35 cellular contexts compared by ENCODE assay signal in the genomic region with DNA sequence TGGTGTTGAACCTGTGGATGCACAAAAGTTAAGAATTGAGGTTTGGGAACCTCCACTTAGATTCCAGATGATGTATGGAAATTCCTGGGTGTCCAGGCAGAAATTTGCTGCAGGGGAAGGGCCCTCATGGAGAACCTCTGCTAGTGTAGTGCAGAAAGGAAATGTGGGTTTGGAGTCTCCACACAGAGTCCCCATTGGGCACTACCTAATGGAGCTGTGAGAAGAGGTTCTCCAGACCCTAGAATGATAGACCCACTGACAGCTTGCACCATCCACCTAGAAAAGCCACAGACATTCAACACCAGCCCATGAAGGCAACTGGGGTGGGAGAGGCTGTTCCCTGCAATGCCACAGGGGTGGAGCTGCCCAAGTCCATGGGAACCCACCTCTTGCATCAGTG.
DNase-seq lines count a peak whose midpoint lies in the region; ATAC-seq, FAIRE-seq and TF ChIP-seq lines count a peak whose summit lies in the region.
"Had no signal": no experiment of that assay in that cellular context is flagged by ENCODE, and none has a peak within 500 bp of the region (broad histone marks: within the 10 kb centered on the region; RNA-seq: fewer than 3 reads in every experiment).

No MANE protein-coding gene starts in this region.

- H3K27me3 ChIP-seq in bronchial epithelial cell (ENCODE audit: control insufficient read depth, insufficient read depth, low read length), result no peaks in the 10 kb centered on the region
- no peaks in the 10 kb centered on the region for H3K27me3 ChIP-seq in spleen (replicated peaks in 1 of 7)
- H3K27me3 ChIP-seq: BE2C; BLaER1; BLaER1 treated with 17β-estradiol and CSF1 and Interleukin-3, amounts not matched to agents 10 nM and 100 nM had no signal

- peak; percentile 18 for FAIRE-seq in bronchial epithelial cell (lab: Jason Lieb, UNC)
- FAIRE-seq: A204.1, A549, D721Med had no signal

- no peak for DNase-seq in stimulated activated naive CD8-positive, alpha-beta T cell treated with anti-CD3 and anti-CD28 coated beads, Interleukin-15, amount 100 ng/mL, for 72 hours
- no peak for DNase-seq in stimulated activated naive CD8-positive, alpha-beta T cell treated with anti-CD3 and anti-CD28 coated beads, Interleukin-15, Interleukin-2, amounts not matched to agents 100 U/mL and 50 U/mL, for 24 hours
- DNase-seq in bronchial epithelial cell (ENCODE audit: low read depth), result no peak
- DNase-seq in stimulated activated effector memory CD8-positive, alpha-beta T cell treated with anti-CD3 and anti-CD28 coated beads, Interleukin-12 subunit alpha, Interleukin-12 subunit beta, amount 100 ng/mL, for 72 hours (ENCODE audit: low spot score in 2 of 2), result no peak
- DNase-seq in C1 segment of cervical spinal cord (lab: John Stamatoyannopoulos, UW), result no peak
- DNase-seq in DMS79 (lab: John Stamatoyannopoulos, UW), result no peak
- DNase-seq in spleen, result no peak
- DNase-seq: 8988T; ACHN; AML-193; BE2C; Caco-2; Calu3; CD4-positive, alpha-beta memory T cell; CD4-positive, alpha-beta T cell; CD4-positive, CD25-positive, alpha-beta regulatory T cell; CD8-positive, alpha-beta memory T cell; CD8-positive, alpha-beta T cell; COR-L47; DMS 273 treated with DMSO at 0.1 percent for 48 hours; DMS153; DMS53; DMS79 treated with DMSO at 0.1 percent for 48 hours; DND-41; EL had no signal

- intact Hi-C loops in spleen (cut with DNase I; ENCODE audit: low total_unique reads), result no loop called here

- no peak overlapping the region for H3K27ac ChIP-seq in spleen
- H3K27ac ChIP-seq: 22Rv1; A549; BLaER1; BLaER1 treated with 17β-estradiol and CSF1 and Interleukin-3, amounts not matched to agents 10 nM and 100 nM; C4-2B had no signal

- peak; percentile 31 for ATAC-seq in stimulated activated naive CD8-positive, alpha-beta T cell treated with anti-CD3 and anti-CD28 coated beads, Interleukin-15, amount 100 ng/mL, for 72 hours
- ATAC-seq in stimulated activated naive CD8-positive, alpha-beta T cell treated with anti-CD3 and anti-CD28 coated beads, Interleukin-15, Interleukin-2, amounts not matched to agents 100 U/mL and 50 U/mL, for 24 hours, result no peak
- ATAC-seq in stimulated activated effector memory CD8-positive, alpha-beta T cell treated with anti-CD3 and anti-CD28 coated beads, Interleukin-12 subunit alpha, Interleukin-12 subunit beta, amount 100 ng/mL, for 72 hours, result peak; percentile 52
- peak; percentile 51 for ATAC-seq in stimulated activated memory B cell treated with anti-CD40 and anti-IgM and Interleukin-4, amounts not matched to agents 10 μg/mL and 1 μg/mL and 100 μg/mL, for 72 hours
- ATAC-seq: A549; CD8-positive, alpha-beta T cell had no signal

- H3K9me3 ChIP-seq in spleen, result peaks cover 0 to 22% (median 3%) of the 10 kb centered on the region in 8 donors
- H3K9me3 ChIP-seq: A549, BE2C, Caco-2 had no signal

- H3K27ac Mint-ChIP-seq in stimulated activated naive CD8-positive, alpha-beta T cell treated with anti-CD3 and anti-CD28 coated beads, Interleukin-15, amount 100 ng/mL, for 72 hours, result no peak overlapping the region
- H3K27ac Mint-ChIP-seq in stimulated activated effector memory CD8-positive, alpha-beta T cell treated with anti-CD3 and anti-CD28 coated beads, Interleukin-12 subunit alpha, Interleukin-12 subunit beta, amount 100 ng/mL, for 72 hours, result no peak overlapping the region
- H3K27ac Mint-ChIP-seq in stimulated activated memory B cell treated with anti-CD40 and anti-IgM and Interleukin-4, amounts not matched to agents 10 μg/mL and 1 μg/mL and 100 μg/mL, for 72 hours, result no peak overlapping the region
- H3K27ac Mint-ChIP-seq: B cell; CD14-positive monocyte; CD4-positive, alpha-beta memory T cell; CD4-positive, alpha-beta T cell; CD4-positive, CD25-positive, alpha-beta regulatory T cell; CD8-positive, alpha-beta memory T cell; CD8-positive, alpha-beta T cell had no signal

- TF ChIP-seq CTCF in bronchial epithelial cell (IDR thresholded peaks at IDR 0.05; ENCODE audit: insufficient read depth, low read length, severe bottlenecking), result no peak
- no peak for TF ChIP-seq CTCF in spleen (IDR thresholded peaks at IDR 0.05 in 8 of 11, conservative IDR thresholded peaks at IDR 0.05 in 3 of 11)

- no peak for TF ChIP-seq POLR2A in spleen (IDR thresholded peaks at IDR 0.05)

- H3K4me3 ChIP-seq in bronchial epithelial cell (ENCODE audit: low read depth, low read length) (no peak overlapping the region), spleen (no peak overlapping the region)
- H3K4me3 ChIP-seq: A549; BLaER1; BLaER1 treated with 17β-estradiol and CSF1 and Interleukin-3, amounts not matched to agents 10 nM and 100 nM had no signal

- no peak overlapping the region for H3K4me3 Mint-ChIP-seq in stimulated activated naive CD8-positive, alpha-beta T cell treated with anti-CD3 and anti-CD28 coated beads, Interleukin-15, amount 100 ng/mL, for 72 hours
- H3K4me3 Mint-ChIP-seq in stimulated activated effector memory CD8-positive, alpha-beta T cell treated with anti-CD3 and anti-CD28 coated beads, Interleukin-12 subunit alpha, Interleukin-12 subunit beta, amount 100 ng/mL, for 72 hours, result no peak overlapping the region
- no peak overlapping the region for H3K4me3 Mint-ChIP-seq in stimulated activated memory B cell treated with anti-CD40 and anti-IgM and Interleukin-4, amounts not matched to agents 10 μg/mL and 1 μg/mL and 100 μg/mL, for 72 hours
- H3K4me3 Mint-ChIP-seq: B cell; CD14-positive monocyte; CD4-positive, alpha-beta memory T cell; CD4-positive, alpha-beta T cell; CD4-positive, CD25-positive, alpha-beta regulatory T cell; CD8-positive, alpha-beta memory T cell; CD8-positive, alpha-beta T cell had no signal

- no peaks in the 10 kb centered on the region for H3K4me1 ChIP-seq in spleen
- H3K4me1 ChIP-seq: A549; BE2C; BLaER1; BLaER1 treated with 17β-estradiol and CSF1 and Interleukin-3, amounts not matched to agents 10 nM and 100 nM; Caco-2 had no signal

- H3K36me3 ChIP-seq in bronchial epithelial cell (ENCODE audit: control insufficient read depth, insufficient read depth, low read length), result no peaks in the 10 kb centered on the region
- no peaks in the 10 kb centered on the region for H3K36me3 ChIP-seq in spleen
- H3K36me3 ChIP-seq: BE2C; BLaER1; BLaER1 treated with 17β-estradiol and CSF1 and Interleukin-3, amounts not matched to agents 10 nM and 100 nM had no signal

- H3K4me1 Mint-ChIP-seq in stimulated activated naive CD8-positive, alpha-beta T cell treated with anti-CD3 and anti-CD28 coated beads, Interleukin-15, amount 100 ng/mL, for 72 hours, result no peaks in the 10 kb centered on the region
- H3K4me1 Mint-ChIP-seq in stimulated activated effector memory CD8-positive, alpha-beta T cell treated with anti-CD3 and anti-CD28 coated beads, Interleukin-12 subunit alpha, Interleukin-12 subunit beta, amount 100 ng/mL, for 72 hours, result no peaks in the 10 kb centered on the region
- no peaks in the 10 kb centered on the region for H3K4me1 Mint-ChIP-seq in stimulated activated memory B cell treated with anti-CD40 and anti-IgM and Interleukin-4, amounts not matched to agents 10 μg/mL and 1 μg/mL and 100 μg/mL, for 72 hours
- H3K4me1 Mint-ChIP-seq: B cell; CD14-positive monocyte; CD4-positive, alpha-beta memory T cell; CD4-positive, CD25-positive, alpha-beta regulatory T cell; CD8-positive, alpha-beta memory T cell had no signal

- no peaks in the 10 kb centered on the region for H3K27me3 Mint-ChIP-seq in stimulated activated naive CD8-positive, alpha-beta T cell treated with anti-CD3 and anti-CD28 coated beads, Interleukin-15, amount 100 ng/mL, for 72 hours
- H3K27me3 Mint-ChIP-seq in stimulated activated memory B cell treated with anti-CD40 and anti-IgM and Interleukin-4, amounts not matched to agents 10 μg/mL and 1 μg/mL and 100 μg/mL, for 72 hours, result no peaks in the 10 kb centered on the region
- H3K27me3 Mint-ChIP-seq: B cell; CD4-positive, alpha-beta memory T cell; CD4-positive, alpha-beta T cell; CD4-positive, CD25-positive, alpha-beta regulatory T cell; CD8-positive, alpha-beta memory T cell had no signal

- peaks cover 5 to 21% of the 10 kb centered on the region in 2 donors for H3K9me3 Mint-ChIP-seq in stimulated activated naive CD8-positive, alpha-beta T cell treated with anti-CD3 and anti-CD28 coated beads, Interleukin-15, amount 100 ng/mL, for 72 hours
- H3K9me3 Mint-ChIP-seq in stimulated activated effector memory CD8-positive, alpha-beta T cell treated with anti-CD3 and anti-CD28 coated beads, Interleukin-12 subunit alpha, Interleukin-12 subunit beta, amount 100 ng/mL, for 72 hours, result peaks cover 8% of the 10 kb centered on the region
- H3K9me3 Mint-ChIP-seq in stimulated activated memory B cell treated with anti-CD40 and anti-IgM and Interleukin-4, amounts not matched to agents 10 μg/mL and 1 μg/mL and 100 μg/mL, for 72 hours, result peaks cover 2% of the 10 kb centered on the region

- no peaks in the 10 kb centered on the region for H3K36me3 Mint-ChIP-seq in stimulated activated effector memory CD8-positive, alpha-beta T cell treated with anti-CD3 and anti-CD28 coated beads, Interleukin-12 subunit alpha, Interleukin-12 subunit beta, amount 100 ng/mL, for 72 hours
- H3K36me3 Mint-ChIP-seq in stimulated activated memory B cell treated with anti-CD40 and anti-IgM and Interleukin-4, amounts not matched to agents 10 μg/mL and 1 μg/mL and 100 μg/mL, for 72 hours, result no peaks in the 10 kb centered on the region
- H3K36me3 Mint-ChIP-seq: CD14-positive monocyte; CD4-positive, alpha-beta memory T cell; CD4-positive, CD25-positive, alpha-beta regulatory T cell; CD8-positive, alpha-beta memory T cell; CD8-positive, alpha-beta T cell had no signal
